Comparison of ENCODE assay signal across 14 cellular contexts in the genomic region with DNA sequence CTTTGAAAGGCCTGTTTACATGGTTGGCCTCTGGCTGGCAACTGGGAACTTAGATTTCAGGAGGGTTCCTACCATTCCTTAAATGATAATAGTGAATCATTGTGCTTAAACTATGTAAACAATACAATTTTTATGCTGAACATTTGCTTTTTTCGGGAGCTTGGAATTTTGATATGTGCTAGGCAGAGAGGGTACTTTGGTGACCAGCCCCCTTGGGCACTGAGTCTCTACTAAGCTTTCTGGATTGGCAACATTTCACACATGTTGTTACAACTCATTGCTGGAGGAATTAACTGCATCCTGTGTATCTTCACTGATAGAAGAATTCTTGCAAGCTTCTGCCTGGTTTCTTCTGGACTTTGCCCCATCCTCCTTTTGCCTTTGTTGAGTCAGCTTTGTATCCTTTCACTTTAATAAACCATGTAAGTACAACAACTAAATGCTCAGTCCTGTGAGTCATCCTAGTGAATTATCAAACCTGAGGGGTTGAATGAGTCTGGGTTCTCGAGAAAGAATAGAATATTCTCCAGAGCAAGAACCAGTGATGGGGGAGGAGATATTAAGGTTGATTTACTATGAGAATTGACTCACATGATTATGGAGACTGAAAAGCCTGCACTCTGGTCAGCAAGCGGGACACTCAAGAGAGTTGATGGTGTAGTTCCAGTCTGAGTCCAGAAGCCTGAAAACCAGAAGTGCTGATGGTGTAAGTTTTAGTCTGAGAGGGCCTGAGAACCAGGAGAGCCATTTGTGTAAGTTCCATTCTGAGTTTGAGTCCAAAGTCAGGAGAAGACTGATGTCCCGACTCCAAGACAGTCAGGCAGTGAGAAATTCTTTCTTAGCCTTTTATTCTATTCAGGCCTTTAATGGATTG. TPM values are rescaled to one million over a fixed set of nuclear protein-coding genes. Genes with fewer than 3 reads are reported as not detected.
DNase-seq lines count a peak whose midpoint lies in the region; ATAC-seq, FAIRE-seq and TF ChIP-seq lines count a peak whose summit lies in the region.
"Had no signal": no experiment of that assay in that cellular context is flagged by ENCODE, and none has a peak within 500 bp of the region (broad histone marks: within the 10 kb centered on the region; RNA-seq: fewer than 3 reads in every experiment).

No MANE protein-coding gene starts in this region.

- H3K9me3 ChIP-seq in HUES48 (ENCODE audit: control insufficient read depth, insufficient read depth, low read length) (no peaks in the 10 kb centered on the region), left lung (no peaks in the 10 kb centered on the region), H9 (ENCODE audit: control insufficient read depth, low read depth, low read length) (no peaks in the 10 kb centered on the region)

- H3K9me3 Mint-ChIP-seq in H9, result no peaks in the 10 kb centered on the region; a peak in 1 of 5 replicates
- H3K9me3 Mint-ChIP-seq: activated naive CD4-positive, alpha-beta T cell treated with anti-CD3 and anti-CD28 coated beads, Interleukin-2, amount 50 U/mL, for 24 hours; stimulated activated naive CD8-positive, alpha-beta T cell treated with anti-CD3 and anti-CD28 coated beads, Interleukin-15, amount 100 ng/mL, for 72 hours had no signal

- no peak for FAIRE-seq in bronchial epithelial cell (lab: Jason Lieb, UNC)
- FAIRE-seq: frontal cortex had no signal

- no peak overlapping the region for H3K4me3 Mint-ChIP-seq in H9
- H3K4me3 Mint-ChIP-seq: activated naive CD4-positive, alpha-beta T cell treated with anti-CD3 and anti-CD28 coated beads, Interleukin-2, amount 50 U/mL, for 24 hours; stimulated activated naive CD8-positive, alpha-beta T cell treated with anti-CD3 and anti-CD28 coated beads, Interleukin-15, amount 100 ng/mL, for 72 hours had no signal

- H3K4me1 Mint-ChIP-seq in H9, result peaks cover 18 to 24% of the 10 kb centered on the region in 2 experiments
- H3K4me1 Mint-ChIP-seq: activated naive CD4-positive, alpha-beta T cell treated with anti-CD3 and anti-CD28 coated beads, Interleukin-2, amount 50 U/mL, for 24 hours; stimulated activated naive CD8-positive, alpha-beta T cell treated with anti-CD3 and anti-CD28 coated beads, Interleukin-15, amount 100 ng/mL, for 72 hours had no signal

- H3K36me3 ChIP-seq in HUES48 (ENCODE audit: control insufficient read depth, insufficient read depth, low read length), result no peaks in the 10 kb centered on the region; the same call in 1 of the 2 replicates
- H3K36me3 ChIP-seq in bronchial epithelial cell (ENCODE audit: control insufficient read depth, insufficient read depth, low read length), result peaks cover 1% of the 10 kb centered on the region
- H3K36me3 ChIP-seq in left lung, result peaks cover 0 to 48% of the 10 kb centered on the region in 2 donors

- no peak overlapping the region for H3K18ac ChIP-seq in H9 (ENCODE audit: insufficient read length, low read depth, low read length)

- H4K5ac ChIP-seq in H9 (ENCODE audit: insufficient read length, low read depth, low read length), result no peak overlapping the region

- no peak overlapping the region; a peak in 1 of 7 replicates for H3K27ac Mint-ChIP-seq in H9
- H3K27ac Mint-ChIP-seq: activated naive CD4-positive, alpha-beta T cell treated with anti-CD3 and anti-CD28 coated beads, Interleukin-2, amount 50 U/mL, for 24 hours had no signal

- H3K27ac ChIP-seq in HUES48 (ENCODE audit: low read depth, low read length) (peak overlapping the region; percentile 8), left lung (no peak overlapping the region), H9 (ENCODE audit: insufficient read length, low read depth, low read length) (no peak overlapping the region)
- H3K27ac ChIP-seq: VCaP had no signal

- WGBS in H9 (ENCODE audit: extremely low coverage, insufficient read length, low lambda C conversion rate), result no CpG with 5 or more reads among the region's 4 CpGs

- H3K23me2 ChIP-seq in H9 (ENCODE audit: insufficient read length, low read depth, low read length, poor library complexity, severe bottlenecking), result no peaks in the 10 kb centered on the region

- no peak overlapping the region for H3K56ac ChIP-seq in H9 (ENCODE audit: insufficient read length, low read depth, low read length)

- H2AK5ac ChIP-seq in H9 (ENCODE audit: insufficient read length, low read length), result no peak overlapping the region

- POLR2A ChIA-PET in AG04449 (lab: Yijun Ruan, JAX), result no interaction called here

- peaks cover 9 to 23% (median 11%) of the 10 kb centered on the region in 3 experiments for H3K36me3 Mint-ChIP-seq in H9 (ENCODE audit: insufficient read depth in 1 of 3, low read depth in 3 of 3)

- H3K79me2 ChIP-seq in H9 (ENCODE audit: insufficient read depth, low read length), result no peaks in the 10 kb centered on the region

- no peaks in the 10 kb centered on the region for H4K20me1 ChIP-seq in H9 (ENCODE audit: control insufficient read depth, insufficient read depth, insufficient read length)

- no peak overlapping the region for H2BK120ac ChIP-seq in H9 (ENCODE audit: low read depth, low read length, poor library complexity, severe bottlenecking)

- H3K4me1 ChIP-seq in HUES48 (ENCODE audit: control insufficient read depth, insufficient read depth, low read length) (peaks cover 17% of the 10 kb centered on the region), left lung (peaks cover under 1 to 5% of the 10 kb centered on the region in 2 donors), H9 (ENCODE audit: insufficient read depth, low read length) (no peaks in the 10 kb centered on the region)

- H3K27me3 ChIP-seq in HUES48 (ENCODE audit: control insufficient read depth, insufficient read depth, low read length) (no peaks in the 10 kb centered on the region), bronchial epithelial cell (ENCODE audit: control insufficient read depth, insufficient read depth, low read length) (no peaks in the 10 kb centered on the region), left lung (no peaks in the 10 kb centered on the region), H9 (ENCODE audit: insufficient read depth, low read length) (no peaks in the 10 kb centered on the region)

- no peak overlapping the region for H3K9ac ChIP-seq in HUES48 (ENCODE audit: low read depth, low read length)
- no peak overlapping the region for H3K9ac ChIP-seq in H9 (ENCODE audit: extremely low read depth, insufficient read length, low read length)

- H3K27me3 Mint-ChIP-seq in H9 (ENCODE audit: low read depth), result no peaks in the 10 kb centered on the region
- H3K27me3 Mint-ChIP-seq: activated naive CD4-positive, alpha-beta T cell treated with anti-CD3 and anti-CD28 coated beads, Interleukin-2, amount 50 U/mL, for 24 hours; stimulated activated naive CD8-positive, alpha-beta T cell treated with anti-CD3 and anti-CD28 coated beads, Interleukin-15, amount 100 ng/mL, for 72 hours had no signal

- DNase-seq in AG04449 (ENCODE audit: low read depth, low spot score), result peak; percentile 67
- DNase-seq in bronchial epithelial cell (ENCODE audit: low read depth), result peak; percentile 84
- DNase-seq in left lung, result no peak
- DNase-seq in H9, result no peak
- DNase-seq in activated CD4-positive, alpha-beta T cell treated with anti-CD3 and anti-CD28 coated beads, Interleukin-2, amount 50 U/mL, for 1 hour, result no peak
- DNase-seq in T1000 (lab: John Stamatoyannopoulos, UW), result no peak
- DNase-seq: C1 segment of cervical spinal cord; mesendoderm; stimulated activated naive CD8-positive, alpha-beta T cell treated with anti-CD3 and anti-CD28 coated beads, Interleukin-15, amount 100 ng/mL, for 72 hours had no signal

- no peak overlapping the region for H3K4me2 ChIP-seq in H9 (ENCODE audit: insufficient read depth, insufficient read length, low read length)

- H3K79me1 ChIP-seq in H9 (ENCODE audit: insufficient read depth, low read depth, low read length, poor library complexity, severe bottlenecking), result no peaks in the 10 kb centered on the region

- intact Hi-C loops in left lung (cut with DNase I), result no loop called here

- H3T11ph ChIP-seq in H9 (ENCODE audit: low read length), result no peak overlapping the region

- no peak overlapping the region for H3K4me3 ChIP-seq in AG04449 (ENCODE audit: low read depth, low read length)
- no peak overlapping the region for H3K4me3 ChIP-seq in HUES48 (ENCODE audit: low read depth, low read length)
- no peak overlapping the region for H3K4me3 ChIP-seq in bronchial epithelial cell (ENCODE audit: low read depth, low read length)
- H3K4me3 ChIP-seq in left lung, result no peak overlapping the region

- H2BK20ac ChIP-seq in H9 (ENCODE audit: low read depth, low read length, poor library complexity, severe bottlenecking), result no peak overlapping the region

- no peak overlapping the region for H3K14ac ChIP-seq in H9 (ENCODE audit: insufficient read depth, low read length)

- H3K4ac ChIP-seq in H9 (ENCODE audit: low read depth, low read length), result no peak overlapping the region

- H2BK5ac ChIP-seq in H9 (ENCODE audit: insufficient read length, low read length), result no peak overlapping the region

- H2AFZ ChIP-seq in H9 (ENCODE audit: low read length), result no peak overlapping the region

- no peak overlapping the region for H2BK12ac ChIP-seq in H9 (ENCODE audit: insufficient read length, low read depth, low read length)

- H3K23ac ChIP-seq in H9 (ENCODE audit: insufficient read length, low read depth, low read length), result no peak overlapping the region

- no peak overlapping the region for H4K8ac ChIP-seq in H9 (replicated peaks; ENCODE audit: insufficient read length, low read depth, low read length)

- H2BK15ac ChIP-seq in H9 (ENCODE audit: low read depth, low read length), result no peak overlapping the region

- H4K91ac ChIP-seq in H9 (ENCODE audit: insufficient read length, low read depth, low read length), result no peak overlapping the region

- ATAC-seq in left lung (peak; percentile 5), HG02973 (IDR thresholded peaks at IDR 0.05; ENCODE audit: unreplicated experiment) (no peak)
- ATAC-seq: stimulated activated naive CD8-positive, alpha-beta T cell treated with anti-CD3 and anti-CD28 coated beads, Interleukin-15, amount 100 ng/mL, for 72 hours had no signal

- TF ChIP-seq CTCF in AG04449 (IDR thresholded peaks at IDR 0.05; ENCODE audit: insufficient read depth, low read length, missing control alignments) (no peak), bronchial epithelial cell (IDR thresholded peaks at IDR 0.05; ENCODE audit: insufficient read depth, low read length, severe bottlenecking) (no peak), left lung (IDR thresholded peaks at IDR 0.05) (no peak), H9 (conservative IDR thresholded peaks at IDR 0.05) (no peak)

- CTCF ChIA-PET in AG04449 (lab: Yijun Ruan, JAX), result interaction anchor here (1.0 to 2.6 kb wide), 6 partner anchors 10 to 191 kb away, joined by 4 to 13 read pairs (median 8); a partner anchor contains a TSS

RNA-seq across cellular contexts. Expression of a gene that starts 3.1 kb away (rescaled TPM):
- total RNA-seq in bronchial epithelial cell (34.2 and 101 TPM in 2 replicates), left lung (10 to 100 TPM; 12.0 to 40.5 TPM), H9 (2021) (0.17 TPM in 1 of 2 replicates, not detected in the other)

RNA-seq across cellular contexts. Expression of a gene that starts 13.6 kb away (rescaled TPM):
- total RNA-seq in bronchial epithelial cell (29.5 and 73.7 TPM in 2 replicates), left lung (100 to 1,000 TPM; 134 to 145 TPM), H9 (2021) (108 and 111 TPM in 2 replicates)

RNA-seq across cellular contexts. Expression of a gene that starts 54.8 kb away (rescaled TPM):
- total RNA-seq in bronchial epithelial cell (33.4 and 37.1 TPM in 2 replicates), left lung (10 to 100 TPM; 20.6 to 24.3 TPM), H9 (2021) (61.4 and 62.0 TPM in 2 replicates)

RNA-seq across cellular contexts. Expression of a gene that starts 57.0 kb away (rescaled TPM):
- not detected in 2 replicates for total RNA-seq in bronchial epithelial cell
- total RNA-seq in left lung, result not detected
- not detected in 2 replicates for total RNA-seq in H9 (2021)
- total RNA-seq: frontal cortex had no signal

Comparison
In these comparisons a context has a peak if more than half of its experiments do, and no peak if none do; other contexts are left out.
1. DNase-seq: peak in AG04449 (single experiment) and bronchial epithelial cell (single experiment); none in left lung (0 of 2), H9 (single experiment), activated CD4-positive, alpha-beta T cell treated with anti-CD3 and anti-CD28 coated beads, Interleukin-2, amount 50 U/mL, for 1 hour (single experiment) and T1000 (single experiment).
2. RNA of a gene that starts 3.1 kb away (total RNA-seq): 12.0 to 40.5 TPM in left lung and 34.2 to 101 TPM in bronchial epithelial cell; 0.17 TPM in H9; every median in the first group is over 10 times any median in the second.